In genomic region chr10:92538231-92538958, GRCh38 we compare ENCODE assay signal across 28 cellular contexts. TPM values are rescaled to one million over a fixed set of nuclear protein-coding genes. Genes with fewer than 3 reads are reported as not detected.
DNase-seq lines count a peak whose midpoint lies in the region; ATAC-seq and TF ChIP-seq lines count a peak whose summit lies in the region.
"Had no signal": no experiment of that assay in that cellular context is flagged by ENCODE, and none has a peak within 500 bp of the region (broad histone marks: within the 10 kb centered on the region; RNA-seq: fewer than 3 reads in every experiment).

No MANE protein-coding gene starts in this region.

- peak overlapping the region in 2 of 3 donors; percentile 11 to 59 for H3K27ac Mint-ChIP-seq in IgD-negative memory B cell
- H3K27ac Mint-ChIP-seq: activated CD4-positive, alpha-beta T cell treated with anti-CD3 and anti-CD28 coated beads for 36 hours; activated CD8-positive, alpha-beta memory T cell treated with anti-CD3 and anti-CD28 coated beads, Interleukin-2, amount 10 ng/mL, durations not matched to agents 7 days and 5 days; naive thymus-derived CD4-positive, alpha-beta T cell; stimulated activated memory B cell treated with anti-CD40 and anti-IgM and Interleukin-4, amounts not matched to agents 10 μg/mL and 1 μg/mL and 100 μg/mL, for 72 hours had no signal

- H3K9me3 Mint-ChIP-seq in IgD-negative memory B cell, result no peaks in the 10 kb centered on the region
- H3K9me3 Mint-ChIP-seq: naive thymus-derived CD4-positive, alpha-beta T cell; stimulated activated memory B cell treated with anti-CD40 and anti-IgM and Interleukin-4, amounts not matched to agents 10 μg/mL and 1 μg/mL and 100 μg/mL, for 72 hours had no signal

- no peak for ATAC-seq in HG03571 (IDR thresholded peaks at IDR 0.05; ENCODE audit: unreplicated experiment)
- ATAC-seq: activated CD4-positive, alpha-beta T cell treated with anti-CD3 and anti-CD28 coated beads for 36 hours; activated CD8-positive, alpha-beta memory T cell treated with anti-CD3 and anti-CD28 coated beads, Interleukin-2, amount 10 ng/mL, durations not matched to agents 7 days and 5 days; naive thymus-derived CD4-positive, alpha-beta T cell; Right ventricle myocardium inferior; stimulated activated memory B cell treated with anti-CD40 and anti-IgM and Interleukin-4, amounts not matched to agents 10 μg/mL and 1 μg/mL and 100 μg/mL, for 72 hours had no signal

- no peak for TF ChIP-seq CTCF in C4-2B (conservative IDR thresholded peaks at IDR 0.05)
- no peak for TF ChIP-seq CTCF in cardiac fibroblast (IDR thresholded peaks at IDR 0.05; ENCODE audit: low read depth, low read length)

- peak; percentile 11 to 12 for DNase-seq in cardiac fibroblast (ENCODE audit: low read depth in 2 of 2)
- DNase-seq in lung microvascular endothelial cell (ENCODE audit: low read depth in 2 of 2), result peak; percentile 16 to 26
- no peak for DNase-seq in stimulated activated naive CD4-positive, alpha-beta T cell treated with Interleukin-2 at 50 U/mL for 16 hours (lab: John Stamatoyannopoulos, UW)
- no peak for DNase-seq in activated gamma-delta T cell treated with Interleukin-2 at 50 U/mL for 16 hours
- DNase-seq in NCI-H1436 treated with DMSO at 0.1 percent for 48 hours (lab: John Stamatoyannopoulos, UW), result no peak
- DNase-seq: activated CD4-positive, alpha-beta T cell treated with anti-CD3 and anti-CD28 coated beads for 36 hours; activated CD8-positive, alpha-beta memory T cell treated with anti-CD3 and anti-CD28 coated beads, Interleukin-2, amount 10 ng/mL, durations not matched to agents 7 days and 5 days; activated naive CD4-positive, alpha-beta T cell treated with anti-CD3 and anti-CD28 coated beads, Interleukin-2, amount 50 U/mL, for 16 hours; anterior cingulate cortex; Calu3; cerebellar nuclear complex; effector CD4-positive, alpha-beta T cell; foreskin fibroblast; HCEC 1CT; naive thymus-derived CD4-positive, alpha-beta T cell; NCI-H446 treated with DMSO at 0.1 percent for 48 hours; nucleus accumbens; OCI-M1; spleen; stimulated activated CD4-positive, alpha-beta T cell treated with anti-CD3 and anti-CD28 coated beads, Interleukin-2, amount 100 ng/mL, for 48 hours had no signal

- peaks cover 10 to 27% (median 20%) of the 10 kb centered on the region in 3 donors for H3K4me1 Mint-ChIP-seq in IgD-negative memory B cell
- H3K4me1 Mint-ChIP-seq: activated CD8-positive, alpha-beta memory T cell treated with anti-CD3 and anti-CD28 coated beads, Interleukin-2, amount 10 ng/mL, durations not matched to agents 7 days and 5 days had no signal

- peak overlapping the region; percentile 58 for H3K27ac ChIP-seq in C4-2B
- H3K27ac ChIP-seq: BLaER1 treated with 17β-estradiol and CSF1 and Interleukin-3, amounts not matched to agents 10 nM and 100 nM; HL-60; spleen; suprapubic skin had no signal

- H3K4me3 ChIP-seq in cardiac fibroblast (replicated peaks in 1 of 2; ENCODE audit: low read depth in 2 of 2, low read length in 2 of 2), result no peak overlapping the region
- H3K4me3 ChIP-seq: BLaER1 treated with 17β-estradiol and CSF1 and Interleukin-3, amounts not matched to agents 10 nM and 100 nM; spleen; suprapubic skin had no signal

- H3K27me3 Mint-ChIP-seq in IgD-negative memory B cell, result no peaks in the 10 kb centered on the region
- H3K27me3 Mint-ChIP-seq: activated CD4-positive, alpha-beta T cell treated with anti-CD3 and anti-CD28 coated beads for 36 hours; activated CD8-positive, alpha-beta memory T cell treated with anti-CD3 and anti-CD28 coated beads, Interleukin-2, amount 10 ng/mL, durations not matched to agents 7 days and 5 days; naive thymus-derived CD4-positive, alpha-beta T cell; stimulated activated memory B cell treated with anti-CD40 and anti-IgM and Interleukin-4, amounts not matched to agents 10 μg/mL and 1 μg/mL and 100 μg/mL, for 72 hours had no signal

- peaks cover 4% of the 10 kb centered on the region for H3K36me3 Mint-ChIP-seq in IgD-negative memory B cell

- no peak overlapping the region for H3K4me3 Mint-ChIP-seq in IgD-negative memory B cell
- H3K4me3 Mint-ChIP-seq: activated CD4-positive, alpha-beta T cell treated with anti-CD3 and anti-CD28 coated beads for 36 hours; activated CD8-positive, alpha-beta memory T cell treated with anti-CD3 and anti-CD28 coated beads, Interleukin-2, amount 10 ng/mL, durations not matched to agents 7 days and 5 days; naive thymus-derived CD4-positive, alpha-beta T cell; stimulated activated memory B cell treated with anti-CD40 and anti-IgM and Interleukin-4, amounts not matched to agents 10 μg/mL and 1 μg/mL and 100 μg/mL, for 72 hours had no signal

RNA-seq across cellular contexts. Expression of gene IDE, which starts 35.5 kb away (rescaled TPM):
- 11.7 TPM for polyA plus RNA-seq in IgD-negative memory B cell
- 19.4 and 20.2 TPM in 2 replicates for total RNA-seq in lung microvascular endothelial cell

RNA-seq across cellular contexts. Expression of gene KIF11, which starts 54.5 kb away (rescaled TPM):
- 0.68 TPM for polyA plus RNA-seq in IgD-negative memory B cell
- 3.2 and 10.5 TPM in 2 replicates for total RNA-seq in lung microvascular endothelial cell

Comparison
In these comparisons a context has a peak if more than half of its experiments do, and no peak if none do; other contexts are left out.
1. DNase-seq: peak in cardiac fibroblast (2 of 2) and lung microvascular endothelial cell (2 of 2); none in stimulated activated naive CD4-positive, alpha-beta T cell treated with Interleukin-2 at 50 U/mL for 16 hours (single experiment), activated gamma-delta T cell treated with Interleukin-2 at 50 U/mL for 16 hours (single experiment) and NCI-H1436 treated with DMSO at 0.1 percent for 48 hours (single experiment).